1 cellular context compared by ENCODE assay signal in the genomic region with DNA sequence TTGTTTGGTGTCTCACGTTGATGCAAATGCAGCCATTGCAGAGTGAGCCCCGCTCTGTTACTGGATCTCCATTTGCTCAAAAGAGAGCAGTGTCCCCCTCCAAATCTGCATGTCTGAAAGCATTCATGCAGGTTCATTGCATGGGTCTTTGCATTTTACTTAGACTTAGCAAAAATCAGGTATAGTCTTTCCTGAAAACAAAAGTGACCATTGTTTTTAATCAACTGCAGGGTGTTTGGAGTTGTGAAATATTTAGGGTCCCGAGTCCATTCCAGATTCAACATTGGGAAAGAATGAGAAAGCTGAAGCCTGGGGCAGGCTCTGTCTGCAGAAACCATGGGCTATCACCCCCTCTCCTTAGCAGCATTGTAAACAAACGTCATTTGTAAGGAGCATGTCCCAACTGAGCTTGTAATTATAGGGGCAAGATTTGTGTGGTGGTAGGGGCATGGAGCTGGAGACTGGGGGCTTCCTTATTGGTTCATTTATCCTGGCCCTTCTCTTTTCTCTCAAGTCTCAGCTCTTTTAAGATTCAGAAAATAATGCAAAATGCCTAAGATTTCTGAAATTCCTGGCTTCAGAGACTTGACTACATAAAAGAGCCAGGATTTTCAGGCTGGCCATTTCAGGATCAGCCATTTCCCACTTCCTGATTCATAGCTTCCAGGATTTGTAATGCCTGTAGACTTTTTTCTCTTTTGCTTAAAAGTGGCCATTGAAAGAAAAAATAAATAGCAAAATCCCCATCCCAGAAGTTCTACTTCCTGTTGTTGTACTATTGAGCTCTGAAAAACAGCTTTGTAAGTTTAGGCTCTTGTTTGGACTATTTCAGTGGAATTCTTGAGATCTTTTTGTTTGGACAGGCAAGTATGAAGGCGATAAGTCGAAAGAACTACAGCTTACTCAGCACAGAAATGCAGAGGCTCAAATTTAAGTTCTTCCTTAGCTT.
A peak's percentile ranks its signal among the peaks of the same experiment; 100 is the strongest.
TF ChIP-seq lines count a peak whose summit lies in the region.

No MANE protein-coding gene starts in this region.

TF ChIP-seq in HepG2, 621 proteins besides CTCF, POLR2A, EP300 and RAD21 (continued from another document):
- peak; percentile 16; the same call in 1 of the 2 replicates for TF ChIP-seq SIX1 (CRISPR knock-in tag; IDR thresholded peaks at IDR 0.05; ENCODE audit: borderline replicate concordance)
- TF ChIP-seq, protein P1, sequence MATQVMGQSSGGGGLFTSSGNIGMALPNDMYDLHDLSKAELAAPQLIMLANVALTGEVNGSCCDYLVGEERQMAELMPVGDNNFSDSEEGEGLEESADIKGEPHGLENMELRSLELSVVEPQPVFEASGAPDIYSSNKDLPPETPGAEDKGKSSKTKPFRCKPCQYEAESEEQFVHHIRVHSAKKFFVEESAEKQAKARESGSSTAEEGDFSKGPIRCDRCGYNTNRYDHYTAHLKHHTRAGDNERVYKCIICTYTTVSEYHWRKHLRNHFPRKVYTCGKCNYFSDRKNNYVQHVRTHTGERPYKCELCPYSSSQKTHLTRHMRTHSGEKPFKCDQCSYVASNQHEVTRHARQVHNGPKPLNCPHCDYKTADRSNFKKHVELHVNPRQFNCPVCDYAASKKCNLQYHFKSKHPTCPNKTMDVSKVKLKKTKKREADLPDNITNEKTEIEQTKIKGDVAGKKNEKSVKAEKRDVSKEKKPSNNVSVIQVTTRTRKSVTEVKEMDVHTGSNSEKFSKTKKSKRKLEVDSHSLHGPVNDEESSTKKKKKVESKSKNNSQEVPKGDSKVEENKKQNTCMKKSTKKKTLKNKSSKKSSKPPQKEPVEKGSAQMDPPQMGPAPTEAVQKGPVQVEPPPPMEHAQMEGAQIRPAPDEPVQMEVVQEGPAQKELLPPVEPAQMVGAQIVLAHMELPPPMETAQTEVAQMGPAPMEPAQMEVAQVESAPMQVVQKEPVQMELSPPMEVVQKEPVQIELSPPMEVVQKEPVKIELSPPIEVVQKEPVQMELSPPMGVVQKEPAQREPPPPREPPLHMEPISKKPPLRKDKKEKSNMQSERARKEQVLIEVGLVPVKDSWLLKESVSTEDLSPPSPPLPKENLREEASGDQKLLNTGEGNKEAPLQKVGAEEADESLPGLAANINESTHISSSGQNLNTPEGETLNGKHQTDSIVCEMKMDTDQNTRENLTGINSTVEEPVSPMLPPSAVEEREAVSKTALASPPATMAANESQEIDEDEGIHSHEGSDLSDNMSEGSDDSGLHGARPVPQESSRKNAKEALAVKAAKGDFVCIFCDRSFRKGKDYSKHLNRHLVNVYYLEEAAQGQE (IDR thresholded peaks at IDR 0.05; ENCODE audit: borderline replicate concordance in 1 of 2, low read depth in 1 of 2, low read length in 2 of 2) = 0 out of 4 replicates have a peak, but pooled peaks of 1 of the 2 experiments have one; percentile 43
- peak; percentile 56; the same call in 1 of the 2 replicates for TF ChIP-seq POGZ (CRISPR knock-in tag; IDR thresholded peaks at IDR 0.05)
- no peak for TF ChIP-seq ERF (CRISPR knock-in tag; IDR thresholded peaks at IDR 0.05)
- TF ChIP-seq, protein P2, sequence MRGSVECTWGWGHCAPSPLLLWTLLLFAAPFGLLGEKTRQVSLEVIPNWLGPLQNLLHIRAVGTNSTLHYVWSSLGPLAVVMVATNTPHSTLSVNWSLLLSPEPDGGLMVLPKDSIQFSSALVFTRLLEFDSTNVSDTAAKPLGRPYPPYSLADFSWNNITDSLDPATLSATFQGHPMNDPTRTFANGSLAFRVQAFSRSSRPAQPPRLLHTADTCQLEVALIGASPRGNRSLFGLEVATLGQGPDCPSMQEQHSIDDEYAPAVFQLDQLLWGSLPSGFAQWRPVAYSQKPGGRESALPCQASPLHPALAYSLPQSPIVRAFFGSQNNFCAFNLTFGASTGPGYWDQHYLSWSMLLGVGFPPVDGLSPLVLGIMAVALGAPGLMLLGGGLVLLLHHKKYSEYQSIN (CRISPR knock-in tag; IDR thresholded peaks at IDR 0.05; ENCODE audit: borderline replicate concordance) = no peak
- TF ChIP-seq JARID2 (CRISPR knock-in tag; IDR thresholded peaks at IDR 0.05; ENCODE audit: insufficient replicate concordance) = no peak
- no peak for TF ChIP-seq LCORL (IDR thresholded peaks at IDR 0.05)
- peak; percentile 44 for TF ChIP-seq LCORL (CRISPR knock-in tag; IDR thresholded peaks at IDR 0.05)
- peak; percentile 39 for TF ChIP-seq XRCC5 (optimal IDR thresholded peaks at IDR 0.05; ENCODE audit: low read length)
- TF ChIP-seq NR2F2 (IDR thresholded peaks at IDR 0.05; ENCODE audit: borderline replicate concordance, low read depth) = peak; percentile 46; the same call in 1 of the 2 replicates
- TF ChIP-seq RFXAP (CRISPR knock-in tag; IDR thresholded peaks at IDR 0.05; ENCODE audit: borderline replicate concordance) = 0 out of 2 replicates have a peak, but pooled peaks have one; percentile 39
- 0 out of 2 replicates have a peak, but pooled peaks have one; percentile 14 for TF ChIP-seq KLF12 (CRISPR knock-in tag; IDR thresholded peaks at IDR 0.05; ENCODE audit: borderline replicate concordance)
- TF ChIP-seq ELF3 (CRISPR knock-in tag; IDR thresholded peaks at IDR 0.05) = peak; percentile 58
- TF ChIP-seq ZMYM4 (CRISPR knock-in tag; IDR thresholded peaks at IDR 0.05) = peak; percentile 51; the same call in 1 of the 2 replicates
- TF ChIP-seq MED1 (CRISPR knock-in tag; IDR thresholded peaks at IDR 0.05) = peak; percentile 70
- TF ChIP-seq, protein P3, sequence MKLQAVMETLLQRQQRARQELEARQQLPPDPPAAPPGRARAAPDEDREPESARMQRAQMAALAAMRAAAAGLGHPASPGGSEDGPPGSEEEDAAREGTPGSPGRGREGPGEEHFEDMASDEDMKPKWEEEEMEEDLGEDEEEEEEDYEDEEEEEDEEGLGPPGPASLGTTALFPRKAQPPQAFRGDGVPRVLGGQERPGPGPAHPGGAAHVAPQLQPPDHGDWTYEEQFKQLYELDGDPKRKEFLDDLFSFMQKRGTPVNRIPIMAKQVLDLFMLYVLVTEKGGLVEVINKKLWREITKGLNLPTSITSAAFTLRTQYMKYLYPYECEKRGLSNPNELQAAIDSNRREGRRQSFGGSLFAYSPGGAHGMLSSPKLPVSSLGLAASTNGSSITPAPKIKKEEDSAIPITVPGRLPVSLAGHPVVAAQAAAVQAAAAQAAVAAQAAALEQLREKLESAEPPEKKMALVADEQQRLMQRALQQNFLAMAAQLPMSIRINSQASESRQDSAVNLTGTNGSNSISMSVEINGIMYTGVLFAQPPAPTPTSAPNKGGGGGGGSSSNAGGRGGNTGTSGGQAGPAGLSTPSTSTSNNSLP (IDR thresholded peaks at IDR 0.05; ENCODE audit: low read depth, low read length) = 0 out of 2 replicates have a peak, but pooled peaks have one; percentile 38
- no peak for TF ChIP-seq NFIB (CRISPR knock-in tag; IDR thresholded peaks at IDR 0.05; ENCODE audit: borderline replicate concordance)
- TF ChIP-seq DPF2 (CRISPR knock-in tag; IDR thresholded peaks at IDR 0.05; ENCODE audit: borderline replicate concordance, low read depth) = peak; percentile 83
- peak; percentile 74; the same call in 1 of the 2 replicates for TF ChIP-seq YEATS4 (CRISPR knock-in tag; IDR thresholded peaks at IDR 0.05; ENCODE audit: borderline replicate concordance)
- TF ChIP-seq, protein P4, sequence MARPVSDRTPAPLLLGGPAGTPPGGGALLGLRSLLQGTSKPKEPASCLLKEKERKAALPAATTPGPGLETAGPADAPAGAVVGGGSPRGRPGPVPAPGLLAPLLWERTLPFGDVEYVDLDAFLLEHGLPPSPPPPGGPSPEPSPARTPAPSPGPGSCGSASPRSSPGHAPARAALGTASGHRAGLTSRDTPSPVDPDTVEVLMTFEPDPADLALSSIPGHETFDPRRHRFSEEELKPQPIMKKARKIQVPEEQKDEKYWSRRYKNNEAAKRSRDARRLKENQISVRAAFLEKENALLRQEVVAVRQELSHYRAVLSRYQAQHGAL (CRISPR knock-in tag; IDR thresholded peaks at IDR 0.05; ENCODE audit: not compliant biosample characterization) = no peak
- TF ChIP-seq ZNF264 (CRISPR knock-in tag; IDR thresholded peaks at IDR 0.05) = peak; percentile 64; the same call in 1 of the 2 replicates
- TF ChIP-seq HOXD1 (CRISPR knock-in tag; IDR thresholded peaks at IDR 0.05) = no peak
- peak in 1 of 2 experiments; percentile 66; a peak in 1 of 4 replicates for TF ChIP-seq KLF16 (CRISPR knock-in tag; IDR thresholded peaks at IDR 0.05)
- peak; percentile 50; the same call in 1 of the 2 replicates for TF ChIP-seq ZNF501 (CRISPR knock-in tag; IDR thresholded peaks at IDR 0.05)
- TF ChIP-seq, protein P5, sequence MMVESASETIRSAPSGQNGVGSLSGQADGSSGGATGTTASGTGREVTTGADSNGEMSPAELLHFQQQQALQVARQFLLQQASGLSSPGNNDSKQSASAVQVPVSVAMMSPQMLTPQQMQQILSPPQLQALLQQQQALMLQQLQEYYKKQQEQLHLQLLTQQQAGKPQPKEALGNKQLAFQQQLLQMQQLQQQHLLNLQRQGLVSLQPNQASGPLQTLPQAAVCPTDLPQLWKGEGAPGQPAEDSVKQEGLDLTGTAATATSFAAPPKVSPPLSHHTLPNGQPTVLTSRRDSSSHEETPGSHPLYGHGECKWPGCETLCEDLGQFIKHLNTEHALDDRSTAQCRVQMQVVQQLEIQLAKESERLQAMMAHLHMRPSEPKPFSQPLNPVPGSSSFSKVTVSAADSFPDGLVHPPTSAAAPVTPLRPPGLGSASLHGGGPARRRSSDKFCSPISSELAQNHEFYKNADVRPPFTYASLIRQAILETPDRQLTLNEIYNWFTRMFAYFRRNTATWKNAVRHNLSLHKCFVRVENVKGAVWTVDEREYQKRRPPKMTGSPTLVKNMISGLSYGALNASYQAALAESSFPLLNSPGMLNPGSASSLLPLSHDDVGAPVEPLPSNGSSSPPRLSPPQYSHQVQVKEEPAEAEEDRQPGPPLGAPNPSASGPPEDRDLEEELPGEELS (CRISPR knock-in tag; IDR thresholded peaks at IDR 0.05) = peak; percentile 88
- no peak for TF ChIP-seq ZNF577 (CRISPR knock-in tag; IDR thresholded peaks at IDR 0.05; ENCODE audit: borderline replicate concordance, low read depth)
- TF ChIP-seq, protein P6, sequence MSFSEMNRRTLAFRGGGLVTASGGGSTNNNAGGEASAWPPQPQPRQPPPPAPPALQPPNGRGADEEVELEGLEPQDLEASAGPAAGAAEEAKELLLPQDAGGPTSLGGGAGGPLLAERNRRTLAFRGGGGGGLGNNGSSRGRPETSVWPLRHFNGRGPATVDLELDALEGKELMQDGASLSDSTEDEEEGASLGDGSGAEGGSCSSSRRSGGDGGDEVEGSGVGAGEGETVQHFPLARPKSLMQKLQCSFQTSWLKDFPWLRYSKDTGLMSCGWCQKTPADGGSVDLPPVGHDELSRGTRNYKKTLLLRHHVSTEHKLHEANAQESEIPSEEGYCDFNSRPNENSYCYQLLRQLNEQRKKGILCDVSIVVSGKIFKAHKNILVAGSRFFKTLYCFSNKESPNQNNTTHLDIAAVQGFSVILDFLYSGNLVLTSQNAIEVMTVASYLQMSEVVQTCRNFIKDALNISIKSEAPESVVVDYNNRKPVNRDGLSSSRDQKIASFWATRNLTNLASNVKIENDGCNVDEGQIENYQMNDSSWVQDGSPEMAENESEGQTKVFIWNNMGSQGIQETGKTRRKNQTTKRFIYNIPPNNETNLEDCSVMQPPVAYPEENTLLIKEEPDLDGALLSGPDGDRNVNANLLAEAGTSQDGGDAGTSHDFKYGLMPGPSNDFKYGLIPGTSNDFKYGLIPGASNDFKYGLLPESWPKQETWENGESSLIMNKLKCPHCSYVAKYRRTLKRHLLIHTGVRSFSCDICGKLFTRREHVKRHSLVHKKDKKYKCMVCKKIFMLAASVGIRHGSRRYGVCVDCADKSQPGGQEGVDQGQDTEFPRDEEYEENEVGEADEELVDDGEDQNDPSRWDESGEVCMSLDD (CRISPR knock-in tag; IDR thresholded peaks at IDR 0.05; ENCODE audit: borderline replicate concordance) = 0 out of 2 replicates have a peak, but pooled peaks have one; percentile 53
- no peak for TF ChIP-seq SP5 (CRISPR knock-in tag; IDR thresholded peaks at IDR 0.05; ENCODE audit: borderline replicate concordance, low read depth)
- no peak for TF ChIP-seq CREB1 (IDR thresholded peaks at IDR 0.05)
- peak; percentile 72 for TF ChIP-seq CREB1 (CRISPR knock-in tag; IDR thresholded peaks at IDR 0.05)
- TF ChIP-seq HMG20A (CRISPR knock-in tag; IDR thresholded peaks at IDR 0.05; ENCODE audit: borderline replicate concordance) = peak; percentile 52; the same call in 1 of the 2 replicates
- peak; percentile 51; the same call in 1 of the 2 replicates for TF ChIP-seq SOX13 (IDR thresholded peaks at IDR 0.05)
- peak in 1 of 2 experiments; percentile 94; a peak in 2 of 4 replicates for TF ChIP-seq SOX13 (CRISPR knock-in tag; conservative IDR thresholded peaks at IDR 0.05 in 1 of 2, IDR thresholded peaks at IDR 0.05 in 1 of 2)
- no peak for TF ChIP-seq ATRX (CRISPR knock-in tag; IDR thresholded peaks at IDR 0.05; ENCODE audit: borderline replicate concordance)
- 0 out of 2 replicates have a peak, but pooled peaks have one; percentile 29 for TF ChIP-seq ZSCAN12 (CRISPR knock-in tag; IDR thresholded peaks at IDR 0.05)
- no peak for TF ChIP-seq ZNF607 (CRISPR knock-in tag; IDR thresholded peaks at IDR 0.05; ENCODE audit: borderline replicate concordance)
- TF ChIP-seq ZNF746 (CRISPR knock-in tag; IDR thresholded peaks at IDR 0.05) = 0 out of 2 replicates have a peak, but pooled peaks have one; percentile 27
- TF ChIP-seq ZNF468 (CRISPR knock-in tag; IDR thresholded peaks at IDR 0.05) = no peak
- TF ChIP-seq SMAD3 (CRISPR knock-in tag; IDR thresholded peaks at IDR 0.05) = no peak
- TF ChIP-seq TBP (CRISPR knock-in tag; IDR thresholded peaks at IDR 0.05) = no peak
- TF ChIP-seq HOXA3 (CRISPR knock-in tag; IDR thresholded peaks at IDR 0.05) = peak; percentile 79
- TF ChIP-seq ZNF816 (CRISPR knock-in tag; IDR thresholded peaks at IDR 0.05; ENCODE audit: borderline replicate concordance) = peak; percentile 79; the same call in 1 of the 2 replicates
- TF ChIP-seq ZBTB42 (CRISPR knock-in tag; IDR thresholded peaks at IDR 0.05) = no peak
- peak; percentile 84 for TF ChIP-seq ASH2L (IDR thresholded peaks at IDR 0.05; ENCODE audit: insufficient read length, low read depth, low read length)
